ENCODE assay signal across 1 cellular context in genomic region chr13:39036212-39036611, GRCh38.
TF ChIP-seq lines count a peak whose summit lies in the region.

No MANE protein-coding gene starts in this region.

TF ChIP-seq in A549, 52 proteins besides CTCF, POLR2A, EP300 and RAD21 (continued from another document):
- no peak for TF ChIP-seq ATOH8 (CRISPR knock-in tag; IDR thresholded peaks at IDR 0.05; ENCODE audit: low read depth)
- TF ChIP-seq BCL3 (IDR thresholded peaks at IDR 0.05), result no peak
- no peak for TF ChIP-seq ZSCAN20 (CRISPR knock-in tag; IDR thresholded peaks at IDR 0.05)
- no peak for TF ChIP-seq MYC (IDR thresholded peaks at IDR 0.05; ENCODE audit: borderline replicate concordance, low read length)
- no peak for TF ChIP-seq ZC3H11A (IDR thresholded peaks at IDR 0.05)
- no peak for TF ChIP-seq CHD4 (IDR thresholded peaks at IDR 0.05; ENCODE audit: borderline replicate concordance)
- no peak for TF ChIP-seq HMGXB4 (CRISPR knock-in tag; IDR thresholded peaks at IDR 0.05; ENCODE audit: borderline replicate concordance)
- no peak for TF ChIP-seq BHLHE40 (IDR thresholded peaks at IDR 0.05; ENCODE audit: low read depth, low read length)
- TF ChIP-seq SREBF2 (IDR thresholded peaks at IDR 0.05), result no peak
- TF ChIP-seq MAX (IDR thresholded peaks at IDR 0.05), result no peak
- no peak for TF ChIP-seq HEYL (CRISPR knock-in tag; IDR thresholded peaks at IDR 0.05)
- no peak for TF ChIP-seq POLR2AphosphoS2 (conservative IDR thresholded peaks at IDR 0.05; ENCODE audit: low read length)
- TF ChIP-seq TP53 (CRISPR knock-in tag; IDR thresholded peaks at IDR 0.05), result no peak
- TF ChIP-seq GATA3 (IDR thresholded peaks at IDR 0.05; ENCODE audit: borderline replicate concordance), result no peak
- TF ChIP-seq HOXA7 (CRISPR knock-in tag; IDR thresholded peaks at IDR 0.05), result no peak
- no peak for TF ChIP-seq EHF (CRISPR knock-in tag; IDR thresholded peaks at IDR 0.05)
